1 cellular context compared by ENCODE assay signal in the genomic region with DNA sequence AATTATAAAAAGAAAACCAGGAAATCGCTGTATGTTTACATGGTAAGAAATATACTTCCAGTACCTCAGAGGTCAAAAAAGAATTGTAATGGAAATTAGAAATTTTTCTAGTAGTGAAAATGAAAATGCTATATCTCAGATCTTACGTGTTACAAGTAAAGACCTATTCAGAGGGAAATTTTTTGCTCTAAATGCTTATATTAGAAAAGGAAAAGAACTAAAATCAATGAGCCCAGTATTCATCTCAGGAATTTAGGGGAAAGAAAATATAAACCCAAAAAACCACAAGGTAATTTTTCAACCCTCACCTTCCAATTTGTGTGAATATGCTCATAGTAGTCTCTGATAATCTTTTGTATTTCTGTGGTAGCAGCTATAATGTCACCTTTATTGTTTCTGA.
TF ChIP-seq lines count a peak whose summit lies in the region.

No MANE protein-coding gene starts in this region.

TF ChIP-seq in GM12878, 131 proteins besides CTCF, POLR2A, EP300 and RAD21 (continued from another document):
- TF ChIP-seq, protein P1, sequence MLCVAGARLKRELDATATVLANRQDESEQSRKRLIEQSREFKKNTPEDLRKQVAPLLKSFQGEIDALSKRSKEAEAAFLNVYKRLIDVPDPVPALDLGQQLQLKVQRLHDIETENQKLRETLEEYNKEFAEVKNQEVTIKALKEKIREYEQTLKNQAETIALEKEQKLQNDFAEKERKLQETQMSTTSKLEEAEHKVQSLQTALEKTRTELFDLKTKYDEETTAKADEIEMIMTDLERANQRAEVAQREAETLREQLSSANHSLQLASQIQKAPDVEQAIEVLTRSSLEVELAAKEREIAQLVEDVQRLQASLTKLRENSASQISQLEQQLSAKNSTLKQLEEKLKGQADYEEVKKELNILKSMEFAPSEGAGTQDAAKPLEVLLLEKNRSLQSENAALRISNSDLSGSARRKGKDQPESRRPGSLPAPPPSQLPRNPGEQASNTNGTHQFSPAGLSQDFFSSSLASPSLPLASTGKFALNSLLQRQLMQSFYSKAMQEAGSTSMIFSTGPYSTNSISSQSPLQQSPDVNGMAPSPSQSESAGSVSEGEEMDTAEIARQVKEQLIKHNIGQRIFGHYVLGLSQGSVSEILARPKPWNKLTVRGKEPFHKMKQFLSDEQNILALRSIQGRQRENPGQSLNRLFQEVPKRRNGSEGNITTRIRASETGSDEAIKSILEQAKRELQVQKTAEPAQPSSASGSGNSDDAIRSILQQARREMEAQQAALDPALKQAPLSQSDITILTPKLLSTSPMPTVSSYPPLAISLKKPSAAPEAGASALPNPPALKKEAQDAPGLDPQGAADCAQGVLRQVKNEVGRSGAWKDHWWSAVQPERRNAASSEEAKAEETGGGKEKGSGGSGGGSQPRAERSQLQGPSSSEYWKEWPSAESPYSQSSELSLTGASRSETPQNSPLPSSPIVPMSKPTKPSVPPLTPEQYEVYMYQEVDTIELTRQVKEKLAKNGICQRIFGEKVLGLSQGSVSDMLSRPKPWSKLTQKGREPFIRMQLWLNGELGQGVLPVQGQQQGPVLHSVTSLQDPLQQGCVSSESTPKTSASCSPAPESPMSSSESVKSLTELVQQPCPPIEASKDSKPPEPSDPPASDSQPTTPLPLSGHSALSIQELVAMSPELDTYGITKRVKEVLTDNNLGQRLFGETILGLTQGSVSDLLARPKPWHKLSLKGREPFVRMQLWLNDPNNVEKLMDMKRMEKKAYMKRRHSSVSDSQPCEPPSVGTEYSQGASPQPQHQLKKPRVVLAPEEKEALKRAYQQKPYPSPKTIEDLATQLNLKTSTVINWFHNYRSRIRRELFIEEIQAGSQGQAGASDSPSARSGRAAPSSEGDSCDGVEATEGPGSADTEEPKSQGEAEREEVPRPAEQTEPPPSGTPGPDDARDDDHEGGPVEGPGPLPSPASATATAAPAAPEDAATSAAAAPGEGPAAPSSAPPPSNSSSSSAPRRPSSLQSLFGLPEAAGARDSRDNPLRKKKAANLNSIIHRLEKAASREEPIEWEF (IDR thresholded peaks at IDR 0.05; ENCODE audit: insufficient replicate concordance, low read depth, low read length): peak; percentile 72
- no peak for TF ChIP-seq RCOR1 (conservative IDR thresholded peaks at IDR 0.05; ENCODE audit: low read depth, low read length)
- no peak for TF ChIP-seq HDGF (IDR thresholded peaks at IDR 0.05)
- TF ChIP-seq SUPT20H (IDR thresholded peaks at IDR 0.05; ENCODE audit: borderline replicate concordance, control insufficient read depth, low read depth, low read length): no peak
- TF ChIP-seq POLR2AphosphoS5 (IDR thresholded peaks at IDR 0.05; ENCODE audit: low read length): no peak
- 0 out of 2 replicates have a peak, but pooled peaks have one; percentile 42 for TF ChIP-seq NR2F1 (conservative IDR thresholded peaks at IDR 0.05)
- TF ChIP-seq, protein P2, sequence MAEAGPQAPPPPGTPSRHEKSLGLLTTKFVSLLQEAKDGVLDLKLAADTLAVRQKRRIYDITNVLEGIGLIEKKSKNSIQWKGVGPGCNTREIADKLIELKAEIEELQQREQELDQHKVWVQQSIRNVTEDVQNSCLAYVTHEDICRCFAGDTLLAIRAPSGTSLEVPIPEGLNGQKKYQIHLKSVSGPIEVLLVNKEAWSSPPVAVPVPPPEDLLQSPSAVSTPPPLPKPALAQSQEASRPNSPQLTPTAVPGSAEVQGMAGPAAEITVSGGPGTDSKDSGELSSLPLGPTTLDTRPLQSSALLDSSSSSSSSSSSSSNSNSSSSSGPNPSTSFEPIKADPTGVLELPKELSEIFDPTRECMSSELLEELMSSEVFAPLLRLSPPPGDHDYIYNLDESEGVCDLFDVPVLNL (IDR thresholded peaks at IDR 0.05; ENCODE audit: low read depth, low read length): no peak
- TF ChIP-seq NFIC (IDR thresholded peaks at IDR 0.05; ENCODE audit: low read depth, low read length): peak; percentile 83
- TF ChIP-seq MEF2A (IDR thresholded peaks at IDR 0.05; ENCODE audit: insufficient read depth, low read depth, low read length): no peak
- TF ChIP-seq, protein P3, sequence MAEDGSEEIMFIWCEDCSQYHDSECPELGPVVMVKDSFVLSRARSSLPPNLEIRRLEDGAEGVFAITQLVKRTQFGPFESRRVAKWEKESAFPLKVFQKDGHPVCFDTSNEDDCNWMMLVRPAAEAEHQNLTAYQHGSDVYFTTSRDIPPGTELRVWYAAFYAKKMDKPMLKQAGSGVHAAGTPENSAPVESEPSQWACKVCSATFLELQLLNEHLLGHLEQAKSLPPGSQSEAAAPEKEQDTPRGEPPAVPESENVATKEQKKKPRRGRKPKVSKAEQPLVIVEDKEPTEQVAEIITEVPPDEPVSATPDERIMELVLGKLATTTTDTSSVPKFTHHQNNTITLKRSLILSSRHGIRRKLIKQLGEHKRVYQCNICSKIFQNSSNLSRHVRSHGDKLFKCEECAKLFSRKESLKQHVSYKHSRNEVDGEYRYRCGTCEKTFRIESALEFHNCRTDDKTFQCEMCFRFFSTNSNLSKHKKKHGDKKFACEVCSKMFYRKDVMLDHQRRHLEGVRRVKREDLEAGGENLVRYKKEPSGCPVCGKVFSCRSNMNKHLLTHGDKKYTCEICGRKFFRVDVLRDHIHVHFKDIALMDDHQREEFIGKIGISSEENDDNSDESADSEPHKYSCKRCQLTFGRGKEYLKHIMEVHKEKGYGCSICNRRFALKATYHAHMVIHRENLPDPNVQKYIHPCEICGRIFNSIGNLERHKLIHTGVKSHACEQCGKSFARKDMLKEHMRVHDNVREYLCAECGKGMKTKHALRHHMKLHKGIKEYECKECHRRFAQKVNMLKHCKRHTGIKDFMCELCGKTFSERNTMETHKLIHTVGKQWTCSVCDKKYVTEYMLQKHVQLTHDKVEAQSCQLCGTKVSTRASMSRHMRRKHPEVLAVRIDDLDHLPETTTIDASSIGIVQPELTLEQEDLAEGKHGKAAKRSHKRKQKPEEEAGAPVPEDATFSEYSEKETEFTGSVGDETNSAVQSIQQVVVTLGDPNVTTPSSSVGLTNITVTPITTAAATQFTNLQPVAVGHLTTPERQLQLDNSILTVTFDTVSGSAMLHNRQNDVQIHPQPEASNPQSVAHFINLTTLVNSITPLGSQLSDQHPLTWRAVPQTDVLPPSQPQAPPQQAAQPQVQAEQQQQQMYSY (CRISPR knock-in tag; IDR thresholded peaks at IDR 0.05): no peak
- TF ChIP-seq ATF2 (IDR thresholded peaks at IDR 0.05; ENCODE audit: low read length): peak; percentile 49; the same call in 1 of the 2 replicates
- no peak for TF ChIP-seq RAD51 (IDR thresholded peaks at IDR 0.05)
- peak; percentile 54; the same call in 1 of the 2 replicates for TF ChIP-seq JUNB (IDR thresholded peaks at IDR 0.05)
- TF ChIP-seq ZNF207 (IDR thresholded peaks at IDR 0.05; ENCODE audit: borderline replicate concordance): no peak
- TF ChIP-seq EGR1 (IDR thresholded peaks at IDR 0.05; ENCODE audit: borderline replicate concordance in 1 of 2, low read depth in 2 of 2, low read length in 2 of 2): no peak
- TF ChIP-seq ZBED1 (IDR thresholded peaks at IDR 0.05; ENCODE audit: borderline replicate concordance): 0 out of 2 replicates have a peak, but pooled peaks have one; percentile 22
- TF ChIP-seq BRCA1 (IDR thresholded peaks at IDR 0.05; ENCODE audit: low read depth, low read length): no peak
